ENCODE assay signal across 8 cellular contexts in the genomic region with DNA sequence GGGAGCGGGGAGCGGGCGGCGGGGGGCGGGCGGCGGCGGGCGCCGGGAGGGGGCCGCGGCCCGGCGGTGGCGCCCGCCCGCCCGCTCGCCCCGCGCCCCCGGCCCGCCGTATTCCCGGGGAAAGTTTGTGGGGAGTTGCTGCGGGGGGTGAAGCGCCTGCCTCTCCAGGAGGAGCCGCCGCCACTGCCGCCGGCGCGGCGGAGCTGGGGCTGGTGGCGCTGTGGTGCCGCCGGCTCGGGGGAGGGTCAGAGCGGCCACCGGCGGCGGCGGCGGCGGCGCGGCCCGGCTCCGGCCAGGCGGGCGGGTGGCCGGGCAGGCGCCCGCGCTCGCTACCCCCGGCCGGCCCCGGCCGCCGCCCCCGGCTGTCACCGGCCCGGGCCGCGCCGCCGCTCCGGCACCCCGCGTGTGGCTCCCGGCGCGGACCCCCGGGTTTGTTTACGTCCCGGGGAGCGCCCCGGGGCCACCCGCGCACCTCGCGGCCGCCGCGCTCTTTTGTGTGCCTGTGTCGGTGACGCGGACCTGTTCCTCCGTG. TPM values are rescaled to one million over a fixed set of nuclear protein-coding genes. Genes with fewer than 3 reads are reported as not detected.
DNase-seq lines count a peak whose midpoint lies in the region; ATAC-seq, FAIRE-seq and TF ChIP-seq lines count a peak whose summit lies in the region.

No MANE protein-coding gene starts in this region.

- 0% methylated on average over 7 of the region's 90 CpGs for WGBS in suprapubic skin

- TF ChIP-seq POLR2A in suprapubic skin (IDR thresholded peaks at IDR 0.05), result no peak

- no peaks in the 10 kb centered on the region for H3K27me3 ChIP-seq in SU-DHL-6 (ENCODE audit: low read length)
- H3K27me3 ChIP-seq in suprapubic skin, result peaks cover 8% of the 10 kb centered on the region

- TF ChIP-seq CTCF in SU-DHL-6 (IDR thresholded peaks at IDR 0.05; ENCODE audit: insufficient read depth, low read length, poor library complexity, severe bottlenecking) (no peak), suprapubic skin (IDR thresholded peaks at IDR 0.05) (no peak)

- H3K27ac ChIP-seq in SU-DHL-6 (ENCODE audit: low read depth, low read length) (peak overlapping the region; percentile 85), suprapubic skin (no peak overlapping the region)

- H3K4me3 ChIP-seq in SU-DHL-6 (ENCODE audit: insufficient read depth, low read length, poor library complexity, severe bottlenecking) (peak overlapping the region; percentile 64), suprapubic skin (peak overlapping the region; percentile 60)

- FAIRE-seq in HTR-8/SVneo (lab: Jason Lieb, UNC), result no peak

- H4K20me1 ChIP-seq in SU-DHL-6 (ENCODE audit: low read depth, low read length), result no peaks in the 10 kb centered on the region

- peak overlapping the region; percentile 97 for H3K4me2 ChIP-seq in SU-DHL-6 (ENCODE audit: low read depth, low read length, poor library complexity, severe bottlenecking)

- H3K79me2 ChIP-seq in SU-DHL-6 (ENCODE audit: insufficient read depth, low read length), result peaks cover 47% of the 10 kb centered on the region

- DNase-seq in NCI-H1417 (lab: John Stamatoyannopoulos, UW) (peak; percentile 31 to 63 (median 60)), NCI-H1417 treated with DMSO at 0.1 percent for 48 hours (lab: John Stamatoyannopoulos, UW) (no peak), ecto neural progenitor cell (ENCODE audit: low spot score) (peak; percentile 61), lung microvascular endothelial cell (ENCODE audit: low read depth in 2 of 2) (peak; percentile 58 to 71), suprapubic skin (ENCODE audit: low spot score in 2 of 2) (peak in 1 of 2 donors; percentile 58), HTR-8/SVneo (ENCODE audit: insufficient read length, low spot score) (no peak)

- no peaks in the 10 kb centered on the region for H3K9me3 ChIP-seq in SU-DHL-6 (ENCODE audit: insufficient read depth, low read length)
- no peaks in the 10 kb centered on the region for H3K9me3 ChIP-seq in suprapubic skin

- peak overlapping the region; percentile 97 for H3K9ac ChIP-seq in SU-DHL-6 (ENCODE audit: low read length)

- no peak for TF ChIP-seq EP300 in suprapubic skin (IDR thresholded peaks at IDR 0.05)

- no peak overlapping the region for H2AFZ ChIP-seq in SU-DHL-6 (ENCODE audit: low read depth, low read length, severe bottlenecking)

- peak; percentile 22 for ATAC-seq in HG03039 (IDR thresholded peaks at IDR 0.05; ENCODE audit: unreplicated experiment)

- peaks cover 41% of the 10 kb centered on the region for H3K4me1 ChIP-seq in suprapubic skin

- peaks cover 8% of the 10 kb centered on the region for H3K36me3 ChIP-seq in SU-DHL-6 (ENCODE audit: low read length)
- H3K36me3 ChIP-seq in suprapubic skin, result no peaks in the 10 kb centered on the region

- H3K9me2 ChIP-seq in SU-DHL-6 (replicated peaks; ENCODE audit: insufficient read depth, low read length), result no peaks in the 10 kb centered on the region

- H3F3A ChIP-seq in SU-DHL-6 (ENCODE audit: insufficient read depth), result peaks cover 68% of the 10 kb centered on the region

RNA-seq across cellular contexts. Expression of gene CUX1, which starts 0.9 kb away (rescaled TPM):
- total RNA-seq in lung microvascular endothelial cell, result 14.4 and 22.8 TPM in 2 replicates
- total RNA-seq in suprapubic skin, result 10 to 100 TPM; 52.5 to 93.6 (median 63.7) TPM

Comparison
In these comparisons a context has a peak if more than half of its experiments do, and no peak if none do; other contexts are left out.
1. DNase-seq: peak in NCI-H1417 (3 of 3), ecto neural progenitor cell (single experiment) and lung microvascular endothelial cell (2 of 2); none in NCI-H1417 treated with DMSO at 0.1 percent for 48 hours (single experiment) and HTR-8/SVneo (single experiment).